Comparison of ENCODE assay signal across 36 cellular contexts in the genomic region with DNA sequence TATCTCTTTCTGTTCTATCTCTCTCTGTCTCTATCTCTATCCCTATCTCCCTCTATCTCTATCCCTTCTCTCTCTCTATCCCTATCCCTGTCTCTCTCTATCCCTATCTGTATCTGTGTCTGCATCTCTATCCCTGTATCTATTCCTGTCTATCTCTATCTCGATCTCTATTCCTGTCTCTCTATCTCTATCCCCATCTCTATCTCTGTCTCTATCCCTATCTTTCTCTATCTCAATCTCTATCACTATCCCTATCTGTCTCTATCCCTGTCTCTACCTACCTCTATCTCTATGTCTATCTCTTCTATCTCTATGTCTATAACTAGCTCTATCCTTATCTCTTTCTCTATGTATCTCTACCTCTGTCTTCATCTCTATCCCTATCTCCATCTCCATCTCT.
"Had no signal": no experiment of that assay in that cellular context is flagged by ENCODE, and none has a peak within 500 bp of the region (broad histone marks: within the 10 kb centered on the region; RNA-seq: fewer than 3 reads in every experiment).

No MANE protein-coding gene starts in this region.

- H3K4me3 ChIP-seq: MG63 had no signal

- H3K27me3 ChIP-seq: MG63 had no signal

- H3K36me3 ChIP-seq: MG63 had no signal

- DNase-seq: Kasumi-1, MG63, MM.1S, MV-4-11, NCI-H1048, NCI-H1092, NCI-H1092 treated with DMSO at 0.1 percent for 48 hours, NCI-H1105, NCI-H1105 treated with DMSO at 0.1 percent for 48 hours, NCI-H1417, NCI-H1417 treated with DMSO at 0.1 percent for 48 hours, NCI-H1436, NCI-H1436 treated with DMSO at 0.1 percent for 48 hours, NCI-H146, NCI-H1694, NCI-H1694 treated with DMSO at 0.1 percent for 48 hours, NCI-H187, NCI-H187 treated with DMSO at 0.1 percent for 48 hours, NCI-H1930, NCI-H2029, NCI-H2029 treated with DMSO at 0.1 percent for 48 hours, NCI-H2081, NCI-H2081 treated with DMSO at 0.1 percent for 48 hours, NCI-H2107, NCI-H2171, NCI-H2171 treated with DMSO at 0.1 percent for 48 hours, NCI-H2227 treated with DMSO at 0.1 percent for 48 hours, NCI-H226, NCI-H345, NCI-H446, NCI-H446 treated with DMSO at 0.1 percent for 48 hours, NCI-H510A, NCI-H510A treated with DMSO at 0.1 percent for 48 hours, NCI-H524, NCI-H524 treated with DMSO at 0.1 percent for 48 hours, NCI-H526 had no signal

- H3K9me3 ChIP-seq: MG63 had no signal
